In the genomic region with DNA sequence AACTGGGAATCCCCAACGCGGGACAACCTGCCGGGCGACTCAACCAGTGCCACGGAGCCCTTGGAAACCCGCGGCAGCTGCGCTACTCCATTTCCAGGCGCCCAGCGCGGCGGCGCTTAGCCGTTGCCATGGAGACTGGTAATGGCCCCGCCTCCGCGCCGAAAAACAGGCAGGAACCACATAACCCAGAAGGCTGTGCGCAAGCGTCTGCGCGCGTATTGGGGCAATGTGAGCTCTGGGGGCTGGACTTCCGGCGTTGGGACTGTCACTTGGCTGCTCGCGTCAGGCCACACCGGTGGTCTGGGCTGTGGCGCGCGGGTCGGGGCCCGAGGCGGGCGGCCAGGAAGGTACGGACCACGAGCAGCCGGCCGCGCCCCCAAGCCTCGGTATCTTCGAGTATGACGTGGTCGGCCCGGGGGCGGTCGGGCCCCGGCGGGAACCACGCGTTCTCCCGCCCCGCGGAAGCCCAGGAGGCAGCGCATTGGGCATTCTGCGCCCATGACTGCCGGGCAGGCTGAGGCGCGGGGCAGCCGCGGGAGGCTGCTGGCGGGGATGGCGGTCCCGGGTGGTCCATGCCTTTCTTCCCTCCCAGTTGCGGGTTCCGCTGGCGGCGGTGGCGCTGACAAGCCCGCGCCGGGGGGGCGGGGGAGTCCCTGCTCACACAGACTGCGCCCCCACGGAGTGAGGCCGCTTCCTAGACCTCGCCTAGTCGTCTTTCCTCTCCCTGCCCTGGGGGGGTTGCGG, we compare ENCODE assay signal across 8 cellular contexts. TPM values are rescaled to one million over a fixed set of nuclear protein-coding genes. Genes with fewer than 3 reads are reported as not detected.
DNase-seq lines count a peak whose midpoint lies in the region; ATAC-seq and TF ChIP-seq lines count a peak whose summit lies in the region.

A gene (plus strand): TSS at position 265 of the 744 bp plus-strand sequence. CDS start 2,080 bp downstream, outside the sequence.

- TF ChIP-seq CTCF in GM13977 (IDR thresholded peaks at IDR 0.05; ENCODE audit: extremely low read depth, insufficient read depth, missing control alignments): no peak
- TF ChIP-seq CTCF in adrenal gland (IDR thresholded peaks at IDR 0.05): no peak
- TF ChIP-seq CTCF in left ventricle myocardium inferior (IDR thresholded peaks at IDR 0.05; ENCODE audit: borderline replicate concordance): no peak
- TF ChIP-seq CTCF in upper lobe of right lung (IDR thresholded peaks at IDR 0.05): no peak

- ATAC-seq in HG02870 (IDR thresholded peaks at IDR 0.05; ENCODE audit: unreplicated experiment) (peak; percentile 95), T-cell (replicated peaks in 1 of 4) (peak; percentile 97 to 98 (median 97)), upper lobe of right lung (peak; percentile 98)

- CTCF ChIA-PET in T-cell (lab: Charles Lee): interaction anchor here in 1 of 2 donors (0.8 to 1.2 kb wide), 3 partner anchors 9 to 89 kb away, joined by 3 to 4 read pairs (median 3); a partner anchor contains a TSS

- peaks cover 8 to 28% of the 10 kb centered on the region in 2 donors for H3K27me3 Mint-ChIP-seq in T-cell

- intact Hi-C loops in adrenal gland (cut with DNase I) (no loop called here), left ventricle myocardium inferior (cut with micrococcal nuclease) (no loop called here), posterior vena cava (cut with DNase I) (no loop called here), upper lobe of right lung (cut with DNase I) (no loop called here)

- H3K4me1 ChIP-seq in adrenal gland (replicated peaks in 1 of 2) (peaks cover 6 to 9% of the 10 kb centered on the region in 2 donors), left ventricle myocardium inferior (peaks cover 14% of the 10 kb centered on the region), upper lobe of right lung (peaks cover 11% of the 10 kb centered on the region)

- H3K4me3 Mint-ChIP-seq in T-cell: peak within 1 kb of the TSS; percentile 81 to 87 (median 86)

- peaks cover 22 to 24% (median 23%) of the 10 kb centered on the region in 3 donors for H3K4me1 Mint-ChIP-seq in T-cell

- 0 to 4% (median 0%) methylated on average over 5 to 79 of the region's 79 CpGs for WGBS in adrenal gland, 4 donors

- DNase-seq in GM13977 (ENCODE audit: low spot score) (peak; percentile 98), NCI-H146 (lab: John Stamatoyannopoulos, UW) (peak; percentile 99), T-cell (peak; percentile 92 to 98 (median 96)), adrenal gland (peak; percentile 96 to 99 (median 97)), left ventricle myocardium inferior (peak; percentile 97), posterior vena cava (ENCODE audit: low spot score) (peak; percentile 99), upper lobe of right lung (peak; percentile 98)

- H3K27me3 ChIP-seq in adrenal gland: no peaks in the 10 kb centered on the region
- H3K27me3 ChIP-seq in left ventricle myocardium inferior (ENCODE audit: low read depth): peaks cover 6% of the 10 kb centered on the region
- H3K27me3 ChIP-seq in upper lobe of right lung: peaks cover 6% of the 10 kb centered on the region

- H3K36me3 ChIP-seq in adrenal gland (replicated peaks in 1 of 2) (peaks cover 0 to 10% of the 10 kb centered on the region in 2 donors), left ventricle myocardium inferior (peaks cover 22% of the 10 kb centered on the region), upper lobe of right lung (peaks cover 7% of the 10 kb centered on the region)

- H3K36me3 Mint-ChIP-seq in T-cell: peaks cover 19% of the 10 kb centered on the region

- TF ChIP-seq POLR2A in adrenal gland (IDR thresholded peaks at IDR 0.05): peak; percentile 49 to 56

- POLR2A ChIA-PET in T-cell (lab: Charles Lee): interaction anchor here (0.7 to 0.9 kb wide), 2 partner anchors 14 to 45 kb away, joined by 3 read pairs; no protein-coding TSS in a partner anchor

- H3K27ac Mint-ChIP-seq in T-cell: peak within 1 kb of the TSS; percentile 39 to 69

- H3K9me3 ChIP-seq in adrenal gland (replicated peaks in 1 of 3) (no peaks in the 10 kb centered on the region), left ventricle myocardium inferior (replicated peaks) (no peaks in the 10 kb centered on the region), upper lobe of right lung (no peaks in the 10 kb centered on the region)

- H3K27ac ChIP-seq in adrenal gland: peak within 1 kb of the TSS in 2 of 5 donors; percentile 63 to 74
- peak within 1 kb of the TSS; percentile 74 for H3K27ac ChIP-seq in left ventricle myocardium inferior (replicated peaks)
- H3K27ac ChIP-seq in upper lobe of right lung: peak within 1 kb of the TSS; percentile 78

- H3K9me3 Mint-ChIP-seq in T-cell: peaks cover 2 to 6% (median 5%) of the 10 kb centered on the region in 3 donors

- H3K4me3 ChIP-seq in adrenal gland (peak within 1 kb of the TSS in 3 of 4 donors; percentile 81 to 99 (median 90)), left ventricle myocardium inferior (peak within 1 kb of the TSS; percentile 85), upper lobe of right lung (peak within 1 kb of the TSS; percentile 91)

- in situ Hi-C loops in GM13977 (cut with MboI; ENCODE audit: low pct_unique_long_range_greater_than_20kb, low sequenced_read_pairs, unreplicated experiment): no loop called here

RNA-seq across cellular contexts. Expression of the gene that starts here (rescaled TPM):
- total RNA-seq in T-cell (10 to 100 TPM in 4 of 5 donors, 1 to 10 TPM in 1; 9.5 to 17.2 (median 15.7) TPM), adrenal gland (1 to 10 TPM; 3.1 to 8.7 (median 6.9) TPM), left ventricle myocardium inferior (3.1 TPM), posterior vena cava (1 to 10 TPM; 5.1 to 5.4 TPM), upper lobe of right lung (6.9 TPM)
- 1 to 10 TPM; 1.4 to 3.6 (median 1.5) TPM for polyA plus RNA-seq in adrenal gland
